27 cellular contexts compared by ENCODE assay signal in the genomic region with DNA sequence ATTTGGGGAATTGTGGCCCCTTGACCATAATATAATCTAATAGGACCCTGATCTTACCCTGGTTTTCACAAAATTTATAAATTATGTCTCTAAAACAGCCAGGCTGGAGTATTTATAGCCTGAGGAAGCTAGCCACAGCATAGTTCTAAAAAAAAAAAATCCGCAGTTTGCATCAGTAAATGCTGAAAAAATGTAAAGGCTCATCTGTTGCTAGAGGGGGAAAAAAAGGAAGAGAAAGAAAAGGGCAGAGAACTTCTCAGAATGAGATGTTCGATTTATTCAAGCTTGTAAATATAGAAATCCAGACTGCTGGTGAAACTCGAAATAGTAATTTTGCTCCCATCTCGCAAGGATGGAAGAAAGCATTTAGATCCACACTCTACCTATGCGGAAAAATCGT.
"Had no signal": no experiment of that assay in that cellular context is flagged by ENCODE, and none has a peak within 500 bp of the region (broad histone marks: within the 10 kb centered on the region; RNA-seq: fewer than 3 reads in every experiment).

No MANE protein-coding gene starts in this region.

- H3K4me3 ChIP-seq: coronary artery, dorsolateral prefrontal cortex had no signal

- H3K27me3 Mint-ChIP-seq: activated CD4-positive, alpha-beta memory T cell treated with anti-CD3 and anti-CD28 coated beads for 36 hours; activated CD4-positive, alpha-beta T cell treated with anti-CD3 and anti-CD28 coated beads for 36 hours; activated CD4-positive, alpha-beta T cell treated with anti-CD3 and anti-CD28 coated beads, Interleukin-2, amount 10 ng/mL, durations not matched to agents 24 days and 14 days; activated CD8-positive, alpha-beta memory T cell treated with anti-CD3 and anti-CD28 coated beads, Interleukin-2, amount 10 ng/mL, durations not matched to agents 7 days and 5 days; activated naive CD4-positive, alpha-beta T cell treated with anti-CD3 and anti-CD28 coated beads, Interleukin-2, amount 10 ng/mL, durations not matched to agents 7 days and 5 days; activated naive CD8-positive, alpha-beta T cell; dendritic cell treated with granulocyte-macrophage colony-stimulating factor and Interleukin-4, amounts not matched to agents 40 ng/mL and 50 ng/mL, for 4 days had no signal

- H3K36me3 ChIP-seq: brain microvascular endothelial cell had no signal

- DNase-seq: activated CD4-positive, alpha-beta memory T cell treated with anti-CD3 and anti-CD28 coated beads for 36 hours; activated CD4-positive, alpha-beta T cell treated with anti-CD3 and anti-CD28 coated beads for 36 hours; activated CD4-positive, alpha-beta T cell treated with anti-CD3 and anti-CD28 coated beads, Interleukin-2, amount 10 ng/mL, durations not matched to agents 24 days and 14 days; activated CD4-positive, CD25-positive, alpha-beta regulatory T cell; activated CD4-positive, CD25-positive, alpha-beta regulatory T cell treated with anti-CD3 and anti-CD28 coated beads, Interleukin-2, amount 50 U/mL, for 72 hours; activated CD8-positive, alpha-beta memory T cell treated with anti-CD3 and anti-CD28 coated beads, Interleukin-2, amount 10 ng/mL, durations not matched to agents 7 days and 5 days; activated CD8-positive, alpha-beta memory T cell treated with anti-CD3 and anti-CD28 coated beads, Interleukin-2, amount 50 U/mL, for 4 hours; activated CD8-positive, alpha-beta T cell treated with anti-CD3 and anti-CD28 coated beads, Interleukin-2, amount 10 ng/mL, durations not matched to agents 7 days and 5 days; activated effector memory CD4-positive, alpha-beta T cell treated with anti-CD3 and anti-CD28 coated beads, Interleukin-2, amount 50 U/mL, for 16 hours; activated naive CD4-positive, alpha-beta T cell treated with anti-CD3 and anti-CD28 coated beads, Interleukin-2, amount 10 ng/mL, durations not matched to agents 7 days and 5 days; activated T-cell treated with anti-CD3 and anti-CD28 coated beads, Interleukin-2, amount 50 U/mL, for 1 hour; activated T-cell treated with anti-CD3 and anti-CD28 coated beads, Interleukin-2, amount 50 U/mL, for 48 hours; amniotic stem cell; anterior cingulate cortex; brain microvascular endothelial cell; dorsolateral prefrontal cortex; effector memory CD4-positive, alpha-beta T cell; endodermal cell; foreskin fibroblast; head of caudate nucleus; T-helper 2 cell had no signal

- ATAC-seq: activated CD4-positive, alpha-beta T cell treated with anti-CD3 and anti-CD28 coated beads for 36 hours; activated CD8-positive, alpha-beta memory T cell treated with anti-CD3 and anti-CD28 coated beads, Interleukin-2, amount 10 ng/mL, durations not matched to agents 7 days and 5 days; activated CD8-positive, alpha-beta T cell treated with anti-CD3 and anti-CD28 coated beads, Interleukin-2, amount 10 ng/mL, durations not matched to agents 7 days and 5 days had no signal

- H3K27me3 ChIP-seq: brain microvascular endothelial cell, dorsolateral prefrontal cortex had no signal

- H3K36me3 Mint-ChIP-seq: activated CD4-positive, alpha-beta memory T cell treated with anti-CD3 and anti-CD28 coated beads for 36 hours; activated CD8-positive, alpha-beta memory T cell treated with anti-CD3 and anti-CD28 coated beads, Interleukin-2, amount 10 ng/mL, durations not matched to agents 7 days and 5 days; activated naive CD4-positive, alpha-beta T cell treated with anti-CD3 and anti-CD28 coated beads, Interleukin-2, amount 10 ng/mL, durations not matched to agents 7 days and 5 days; activated naive CD8-positive, alpha-beta T cell had no signal

- H3K27ac ChIP-seq: brain microvascular endothelial cell, coronary artery, dorsolateral prefrontal cortex had no signal

- H3K4me3 Mint-ChIP-seq: activated CD4-positive, alpha-beta memory T cell treated with anti-CD3 and anti-CD28 coated beads for 36 hours; activated CD4-positive, alpha-beta T cell treated with anti-CD3 and anti-CD28 coated beads for 36 hours; activated CD4-positive, alpha-beta T cell treated with anti-CD3 and anti-CD28 coated beads, Interleukin-2, amount 10 ng/mL, durations not matched to agents 24 days and 14 days; activated CD8-positive, alpha-beta memory T cell treated with anti-CD3 and anti-CD28 coated beads, Interleukin-2, amount 10 ng/mL, durations not matched to agents 7 days and 5 days; activated CD8-positive, alpha-beta T cell treated with anti-CD3 and anti-CD28 coated beads, Interleukin-2, amount 10 ng/mL, durations not matched to agents 7 days and 5 days; activated naive CD4-positive, alpha-beta T cell treated with anti-CD3 and anti-CD28 coated beads, Interleukin-2, amount 10 ng/mL, durations not matched to agents 7 days and 5 days; activated naive CD8-positive, alpha-beta T cell; activated T-helper 1 cell treated with anti-CD3 and anti-CD28 coated beads, Interleukin-12 subunit alpha, Interleukin-12 subunit beta, Interleukin-2, Interleukin-4 antibody, amounts not matched to agents 30 ng/mL and 10 ng/mL and 1 ng/mL, durations not matched to agents 14 hours and 24 hours and 36 hours; central memory CD8-positive, alpha-beta T cell; dendritic cell treated with granulocyte-macrophage colony-stimulating factor and Interleukin-4, amounts not matched to agents 40 ng/mL and 50 ng/mL, for 4 days; endodermal cell had no signal

- H3K9me3 Mint-ChIP-seq: central memory CD8-positive, alpha-beta T cell had no signal

- H3K27ac Mint-ChIP-seq: activated CD4-positive, alpha-beta memory T cell treated with anti-CD3 and anti-CD28 coated beads for 36 hours; activated CD4-positive, alpha-beta T cell treated with anti-CD3 and anti-CD28 coated beads for 36 hours; activated CD4-positive, alpha-beta T cell treated with anti-CD3 and anti-CD28 coated beads, Interleukin-2, amount 10 ng/mL, durations not matched to agents 24 days and 14 days; activated CD8-positive, alpha-beta memory T cell treated with anti-CD3 and anti-CD28 coated beads, Interleukin-2, amount 10 ng/mL, durations not matched to agents 7 days and 5 days; activated CD8-positive, alpha-beta T cell treated with anti-CD3 and anti-CD28 coated beads, Interleukin-2, amount 10 ng/mL, durations not matched to agents 7 days and 5 days; activated naive CD4-positive, alpha-beta T cell treated with anti-CD3 and anti-CD28 coated beads, Interleukin-2, amount 10 ng/mL, durations not matched to agents 7 days and 5 days; activated naive CD8-positive, alpha-beta T cell; activated T-helper 1 cell treated with anti-CD3 and anti-CD28 coated beads, Interleukin-12 subunit alpha, Interleukin-12 subunit beta, Interleukin-2, Interleukin-4 antibody, amounts not matched to agents 30 ng/mL and 10 ng/mL and 1 ng/mL, durations not matched to agents 14 hours and 24 hours and 36 hours; activated T-helper 2 cell treated with anti-CD3 and anti-CD28 coated beads, Interferon-gamma antibody, Interleukin-2, Interleukin-4, amounts not matched to agents 10 μg/mL and 5 μg/mL and 100 μg/mL, durations not matched to agents 14 hours and 24 hours and 36 hours; dendritic cell treated with granulocyte-macrophage colony-stimulating factor and Interleukin-4, amounts not matched to agents 40 ng/mL and 50 ng/mL, for 4 days; endodermal cell had no signal

- H3K4me1 Mint-ChIP-seq: activated CD4-positive, alpha-beta T cell treated with anti-CD3 and anti-CD28 coated beads for 36 hours; activated CD4-positive, alpha-beta T cell treated with anti-CD3 and anti-CD28 coated beads, Interleukin-2, amount 10 ng/mL, durations not matched to agents 24 days and 14 days; activated CD8-positive, alpha-beta memory T cell treated with anti-CD3 and anti-CD28 coated beads, Interleukin-2, amount 10 ng/mL, durations not matched to agents 7 days and 5 days; activated naive CD4-positive, alpha-beta T cell treated with anti-CD3 and anti-CD28 coated beads, Interleukin-2, amount 10 ng/mL, durations not matched to agents 7 days and 5 days; central memory CD8-positive, alpha-beta T cell; endodermal cell had no signal
